In the genomic region with DNA sequence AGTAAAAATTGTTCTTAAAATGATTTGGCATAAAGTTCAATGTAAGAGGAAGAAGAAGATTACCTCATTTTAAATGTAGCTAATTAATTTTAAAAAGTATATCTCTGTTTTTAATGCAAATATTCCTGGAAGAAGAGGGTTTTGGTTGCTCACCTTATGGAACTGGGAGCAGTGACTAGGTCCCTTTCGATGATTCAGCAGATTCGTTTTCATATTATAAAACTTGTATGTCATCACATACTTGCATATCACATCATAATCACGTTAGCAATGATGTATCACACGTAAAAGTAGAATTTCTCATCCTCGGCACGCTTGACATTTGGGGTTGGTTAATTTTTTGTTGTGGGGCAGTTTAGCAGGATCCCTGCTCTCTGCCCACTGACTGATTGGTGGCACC, we compare ENCODE assay signal across 16 cellular contexts. TPM values are rescaled to one million over a fixed set of nuclear protein-coding genes. Genes with fewer than 3 reads are reported as not detected.
A peak's percentile ranks its signal among the peaks of the same experiment; 100 is the strongest.
DNase-seq lines count a peak whose midpoint lies in the region; ATAC-seq and TF ChIP-seq lines count a peak whose summit lies in the region.
"Had no signal": no experiment of that assay in that cellular context is flagged by ENCODE, and none has a peak within 500 bp of the region (broad histone marks: within the 10 kb centered on the region; RNA-seq: fewer than 3 reads in every experiment).

No MANE protein-coding gene starts in this region.

- H3K9me1 ChIP-seq in IMR-90 (ENCODE audit: insufficient read depth, low read length), result no peaks in the 10 kb centered on the region

- no peak overlapping the region for H4K8ac ChIP-seq in IMR-90 (ENCODE audit: low read depth in 2 of 2, low read length in 2 of 2)

- H3K9me3 ChIP-seq in IMR-90 (ENCODE audit: control insufficient read depth, insufficient read depth, low read length) (no peaks in the 10 kb centered on the region), SK-N-SH (no peaks in the 10 kb centered on the region)

- H3K4me3 ChIP-seq in IMR-90 (ENCODE audit: insufficient read depth, low read depth, low read length) (no peak overlapping the region), SK-N-SH (ENCODE audit: low read depth in 2 of 2, low read length in 1 of 2) (no peak overlapping the region)
- H3K4me3 ChIP-seq: GM12878, GM23248 had no signal

- no peaks in the 10 kb centered on the region for H3K9me3 Mint-ChIP-seq in activated T-cell treated with anti-CD3 and anti-CD28 coated beads, Interleukin-2, amount 50 U/mL, for 72 hours
- H3K9me3 Mint-ChIP-seq in activated naive CD8-positive, alpha-beta T cell treated with anti-CD3 and anti-CD28 coated beads for 36 hours, result peaks cover 2% of the 10 kb centered on the region
- H3K9me3 Mint-ChIP-seq in progenitor cell of endocrine pancreas (ENCODE audit: low read depth) (no peaks in the 10 kb centered on the region), natural killer cell (no peaks in the 10 kb centered on the region)
- H3K9me3 Mint-ChIP-seq: CD4-positive, alpha-beta T cell had no signal

- peaks cover 0 to 6% of the 10 kb centered on the region in 2 experiments; a peak in 1 of 4 replicates for H3K79me1 ChIP-seq in IMR-90 (ENCODE audit: low read depth in 1 of 2, low read length in 2 of 2)

- no peak overlapping the region for H2BK5ac ChIP-seq in IMR-90 (ENCODE audit: low read depth, low read length, poor library complexity, severe bottlenecking)

- no peak overlapping the region for H2BK20ac ChIP-seq in IMR-90 (ENCODE audit: low read depth, low read length)

- TF ChIP-seq CTCF in IMR-90 (conservative IDR thresholded peaks at IDR 0.05; ENCODE audit: low read depth, low read length) (no peak), progenitor cell of endocrine pancreas (IDR thresholded peaks at IDR 0.05; ENCODE audit: unreplicated experiment) (no peak), natural killer cell (IDR thresholded peaks at IDR 0.05) (no peak), SK-N-SH (IDR thresholded peaks at IDR 0.05) (no peak)

- no peak overlapping the region for H3K56ac ChIP-seq in IMR-90 (ENCODE audit: extremely low read depth, insufficient read depth, low read length)

- TF ChIP-seq EP300 in SK-N-SH (IDR thresholded peaks at IDR 0.05; ENCODE audit: borderline replicate concordance in 1 of 2, low read depth in 1 of 2, low read length in 1 of 2), result no peak

- POLR2A ChIA-PET in IMR-90 (lab: Charles Lee; ENCODE audit: unreplicated experiment) (no interaction called here), SK-N-SH (lab: Yijun Ruan, JAX) (no interaction called here)

- no peak overlapping the region for H3K4me2 ChIP-seq in IMR-90 (ENCODE audit: low read depth, low read length)
- H3K4me2 ChIP-seq in SK-N-SH, result no peak overlapping the region

- no peak overlapping the region for H2AFZ ChIP-seq in IMR-90 (replicated peaks; ENCODE audit: low read length, poor library complexity)
- no peak overlapping the region for H2AFZ ChIP-seq in SK-N-SH (ENCODE audit: low read depth)
- H2AFZ ChIP-seq: GM23248 had no signal

- H2AK9ac ChIP-seq in IMR-90 (replicated peaks; ENCODE audit: low read depth, low read length, poor library complexity), result no peak overlapping the region

- no peaks in the 10 kb centered on the region for H3K9me2 ChIP-seq in SK-N-SH

- no peak overlapping the region for H3K23ac ChIP-seq in IMR-90 (ENCODE audit: low read depth, low read length)

- TF ChIP-seq RAD21 in IMR-90 (IDR thresholded peaks at IDR 0.05; ENCODE audit: low read length) (no peak), SK-N-SH (IDR thresholded peaks at IDR 0.05; ENCODE audit: low read length) (no peak)

- no peak overlapping the region for H2BK15ac ChIP-seq in IMR-90 (ENCODE audit: low read depth, low read length)

- H3K27me3 ChIP-seq in IMR-90 (ENCODE audit: control insufficient read depth, insufficient read depth, low read length) (no peaks in the 10 kb centered on the region), SK-N-SH (ENCODE audit: insufficient read depth) (no peaks in the 10 kb centered on the region)

- CTCF ChIA-PET in IMR-90 (lab: Yijun Ruan, JAX) (no interaction called here), SK-N-SH (lab: Yijun Ruan, JAX) (interaction anchor here (1.3 to 2.2 kb wide), 2 partner anchors 8 to 13 kb away, joined by 3 to 5 read pairs; no protein-coding TSS in a partner anchor)

- no peak overlapping the region for H3K4ac ChIP-seq in IMR-90 (ENCODE audit: low read depth, low read length)

- H4K20me1 ChIP-seq in IMR-90 (ENCODE audit: insufficient read depth, low read length) (no peaks in the 10 kb centered on the region), SK-N-SH (ENCODE audit: insufficient read depth) (no peaks in the 10 kb centered on the region)

- H3K36me3 ChIP-seq in IMR-90 (ENCODE audit: control insufficient read depth, insufficient read depth, low read length), result peaks cover 13% of the 10 kb centered on the region
- peaks cover 56 to 63% of the 10 kb centered on the region in 2 experiments for H3K36me3 ChIP-seq in SK-N-SH (replicated peaks in 1 of 2; ENCODE audit: control insufficient read depth in 1 of 2, insufficient read depth in 2 of 2, low read length in 1 of 2)

- in situ Hi-C loops in IMR-90 (cut with MboI; ENCODE audit: low sequenced_read_pairs), result no loop called here

- no peak overlapping the region for H4K5ac ChIP-seq in IMR-90 (ENCODE audit: low read depth, low read length)

- peak overlapping the region; percentile 33 for H3K27ac Mint-ChIP-seq in activated T-cell treated with anti-CD3 and anti-CD28 coated beads, Interleukin-2, amount 50 U/mL, for 72 hours
- peak overlapping the region; percentile 25 for H3K27ac Mint-ChIP-seq in activated naive CD8-positive, alpha-beta T cell treated with anti-CD3 and anti-CD28 coated beads for 36 hours
- peak overlapping the region; percentile 86 for H3K27ac Mint-ChIP-seq in progenitor cell of endocrine pancreas
- no peak overlapping the region for H3K27ac Mint-ChIP-seq in natural killer cell
- H3K27ac Mint-ChIP-seq: B cell; CD4-positive, alpha-beta T cell had no signal

- no peaks in the 10 kb centered on the region for H3K27me3 Mint-ChIP-seq in activated T-cell treated with anti-CD3 and anti-CD28 coated beads, Interleukin-2, amount 50 U/mL, for 72 hours (ENCODE audit: low read depth)
- H3K27me3 Mint-ChIP-seq in activated naive CD8-positive, alpha-beta T cell treated with anti-CD3 and anti-CD28 coated beads for 36 hours, result no peaks in the 10 kb centered on the region
- H3K27me3 Mint-ChIP-seq in progenitor cell of endocrine pancreas (no peaks in the 10 kb centered on the region), natural killer cell (ENCODE audit: low read depth in 2 of 2) (no peaks in the 10 kb centered on the region)
- H3K27me3 Mint-ChIP-seq: B cell; CD4-positive, alpha-beta T cell had no signal

- H3F3A ChIP-seq in SK-N-SH (replicated peaks; ENCODE audit: insufficient read depth), result peaks cover 6% of the 10 kb centered on the region

- no TSS peak for BruUV-seq in IMR-90 (replicated peaks; lab: Mats Ljungman, UMichigan)

- H3K4me1 Mint-ChIP-seq in activated T-cell treated with anti-CD3 and anti-CD28 coated beads, Interleukin-2, amount 50 U/mL, for 72 hours (ENCODE audit: low read depth), result peaks cover 4% of the 10 kb centered on the region
- peaks cover 1% of the 10 kb centered on the region for H3K4me1 Mint-ChIP-seq in activated naive CD8-positive, alpha-beta T cell treated with anti-CD3 and anti-CD28 coated beads for 36 hours
- peaks cover 6% of the 10 kb centered on the region for H3K4me1 Mint-ChIP-seq in progenitor cell of endocrine pancreas (ENCODE audit: low read depth)
- no peaks in the 10 kb centered on the region for H3K4me1 Mint-ChIP-seq in natural killer cell

- H3K36me3 Mint-ChIP-seq in activated T-cell treated with anti-CD3 and anti-CD28 coated beads, Interleukin-2, amount 50 U/mL, for 72 hours (ENCODE audit: insufficient read depth in 2 of 2), result peaks cover 5 to 19% of the 10 kb centered on the region in 2 donors
- peaks cover 27% of the 10 kb centered on the region for H3K36me3 Mint-ChIP-seq in activated naive CD8-positive, alpha-beta T cell treated with anti-CD3 and anti-CD28 coated beads for 36 hours
- H3K36me3 Mint-ChIP-seq in progenitor cell of endocrine pancreas (ENCODE audit: insufficient read depth) (peaks cover 24% of the 10 kb centered on the region), natural killer cell (peaks cover 4% of the 10 kb centered on the region)

- intact Hi-C loops in IMR-90 (cut with micrococcal nuclease), result no loop called here
- intact Hi-C loops in natural killer cell (cut with micrococcal nuclease), result no loop called here

- no peak overlapping the region for H2AK5ac ChIP-seq in IMR-90 (ENCODE audit: low read depth, low read length)

- no peak overlapping the region for H3K14ac ChIP-seq in IMR-90 (replicated peaks; ENCODE audit: low read depth, low read length)

- no peak overlapping the region for H3K4me3 Mint-ChIP-seq in activated T-cell treated with anti-CD3 and anti-CD28 coated beads, Interleukin-2, amount 50 U/mL, for 72 hours
- no peak overlapping the region for H3K4me3 Mint-ChIP-seq in activated naive CD8-positive, alpha-beta T cell treated with anti-CD3 and anti-CD28 coated beads for 36 hours
- no peak overlapping the region for H3K4me3 Mint-ChIP-seq in progenitor cell of endocrine pancreas (ENCODE audit: low read depth)
- no peak overlapping the region for H3K4me3 Mint-ChIP-seq in natural killer cell
- H3K4me3 Mint-ChIP-seq: B cell; CD4-positive, alpha-beta T cell had no signal

- WGBS in IMR-90 (ENCODE audit: extremely low coverage in 2 of 2, insufficient read length in 1 of 2), 2 experiments, result no CpG with 5 or more reads among the region's 6 CpGs
- WGBS in SK-N-SH (ENCODE audit: low lambda C conversion rate), result 92% methylated on average over 6 of the region's 6 CpGs

- no peak overlapping the region for H2BK120ac ChIP-seq in IMR-90 (ENCODE audit: low read depth, low read length)

- no peak overlapping the region for H3K18ac ChIP-seq in IMR-90 (ENCODE audit: low read depth, low read length)

- H3K4me1 ChIP-seq in IMR-90 (ENCODE audit: control insufficient read depth, insufficient read depth, low read length), result no peaks in the 10 kb centered on the region
- H3K4me1 ChIP-seq in SK-N-SH (ENCODE audit: control insufficient read depth in 1 of 2, insufficient read depth in 2 of 2, low read depth in 1 of 2, low read length in 1 of 2), result no peaks in the 10 kb centered on the region

- no peak for TF ChIP-seq POLR2A in IMR-90 (IDR thresholded peaks at IDR 0.05; ENCODE audit: low read depth, low read length)

- no peak for DNase-seq in activated T-cell treated with anti-CD3 and anti-CD28 coated beads, Interleukin-2, amount 50 U/mL, for 72 hours
- DNase-seq in activated T-cell treated with anti-CD3 and anti-CD28 coated beads, Interleukin-2, amount 50 U/mL, for 48 hours, result no peak
- DNase-seq in IMR-90 (no peak), progenitor cell of endocrine pancreas (ENCODE audit: low spot score, unreplicated experiment) (no peak), natural killer cell (no peak), SK-N-SH (no peak)
- DNase-seq in activated naive CD8-positive, alpha-beta T cell treated with anti-CD3 and anti-CD28 coated beads for 36 hours, result no peak
- DNase-seq: C1 segment of cervical spinal cord; Calu3; CD4-positive, alpha-beta T cell; DMS 273 treated with DMSO at 0.1 percent for 48 hours; DMS79; GM23248; H7 had no signal

- H4K91ac ChIP-seq in IMR-90 (ENCODE audit: insufficient read depth, low read depth, low read length), result no peak overlapping the region

- ATAC-seq in activated T-cell treated with anti-CD3 and anti-CD28 coated beads, Interleukin-2, amount 50 U/mL, for 72 hours (replicated peaks in 1 of 2), result no peak
- ATAC-seq in IMR-90 (ENCODE audit: low read depth) (no peak), natural killer cell (no peak)
- ATAC-seq: GM12878 had no signal

- dilution Hi-C loops in IMR-90 (cut with HindIII; ENCODE audit: low sequenced_read_pairs, unreplicated experiment), result no loop called here

- H3K9ac ChIP-seq in IMR-90 (ENCODE audit: low read depth, low read length) (no peak overlapping the region), SK-N-SH (no peak overlapping the region)
- H3K9ac ChIP-seq: GM23248 had no signal

- H3K27ac ChIP-seq in IMR-90 (ENCODE audit: insufficient read depth, low read length), result no peak overlapping the region
- H3K27ac ChIP-seq in SK-N-SH (ENCODE audit: low read depth in 2 of 2, low read length in 1 of 2), result no peak overlapping the region
- H3K27ac ChIP-seq: GM23248 had no signal

- no peaks in the 10 kb centered on the region for H3K79me2 ChIP-seq in SK-N-SH (ENCODE audit: insufficient read depth)

RNA-seq across cellular contexts. Expression of a gene that starts 47.6 kb away (rescaled TPM):
- 10 to 100 TPM; 13.3 to 14.4 TPM for total RNA-seq in activated T-cell treated with anti-CD3 and anti-CD28 coated beads, Interleukin-2, amount 50 U/mL, for 72 hours
- total RNA-seq in IMR-90 (2012; rRNA removed), result 0.18 and 0.28 TPM in 2 replicates
- polyA plus RNA-seq in IMR-90 (2012; rRNA removed), result 0.09 TPM in 2 replicates
- polyA plus RNA-seq in IMR-90 (2012; cell fraction: cytosol; rRNA removed), result 0.02 and 0.05 TPM in 2 replicates
- polyA plus RNA-seq in IMR-90 (2012; cell fraction: nucleus; rRNA removed; ENCODE audit: low replicate concordance), result 0.03 TPM in 1 of 2 replicates, not detected in the other
- 1 to 10 TPM; 8.2 to 9.6 TPM for total RNA-seq in activated naive CD8-positive, alpha-beta T cell treated with anti-CD3 and anti-CD28 coated beads for 36 hours
- total RNA-seq in progenitor cell of endocrine pancreas, result 33.7 and 44.3 TPM in 2 replicates
- total RNA-seq in natural killer cell, result 1 to 10 TPM; 1.8 to 5.5 (median 3.8) TPM
- 0.31 and 0.41 TPM in 2 replicates for polyA plus RNA-seq in SK-N-SH (2012; rRNA removed)
- 0.73 and 0.84 TPM in 2 replicates for polyA plus RNA-seq in SK-N-SH (2012; cell fraction: cytosol; rRNA removed)
- 0.12 and 0.17 TPM in 2 replicates for polyA plus RNA-seq in SK-N-SH (2012; cell fraction: nucleus; rRNA removed)

Comparison
In these comparisons a context has a peak if more than half of its experiments do, and no peak if none do; other contexts are left out.
1. H3K27ac Mint-ChIP-seq: peak in activated T-cell treated with anti-CD3 and anti-CD28 coated beads, Interleukin-2, amount 50 U/mL, for 72 hours (single experiment), activated naive CD8-positive, alpha-beta T cell treated with anti-CD3 and anti-CD28 coated beads for 36 hours (single experiment) and progenitor cell of endocrine pancreas (single experiment); none in natural killer cell (0 of 2).